8 cellular contexts compared by ENCODE assay signal in genomic region chr2:42663828-42664227, GRCh38.
DNase-seq lines count a peak whose midpoint lies in the region; ATAC-seq and TF ChIP-seq lines count a peak whose summit lies in the region.

No MANE protein-coding gene starts in this region.

- TF ChIP-seq CTCF in endodermal cell (conservative IDR thresholded peaks at IDR 0.05) (no peak), suprapubic skin (IDR thresholded peaks at IDR 0.05) (no peak), mammary epithelial cell (conservative IDR thresholded peaks at IDR 0.05 in 1 of 2, IDR thresholded peaks at IDR 0.05 in 1 of 2; ENCODE audit: extremely low read depth in 1 of 2, insufficient read depth in 1 of 2, low read depth in 1 of 2, low read length in 2 of 2) (no peak)

- peak overlapping the region; percentile 87 for H3K27ac Mint-ChIP-seq in endodermal cell

- H3K27me3 ChIP-seq in endodermal cell (ENCODE audit: control insufficient read depth, insufficient read depth, low read length, poor library complexity, severe bottlenecking) (no peaks in the 10 kb centered on the region), suprapubic skin (no peaks in the 10 kb centered on the region), mammary epithelial cell (ENCODE audit: insufficient read depth, low read length) (no peaks in the 10 kb centered on the region)

- BruUV-seq in mammary epithelial cell (replicated peaks; lab: Mats Ljungman, UMichigan), result no TSS peak

- no peaks in the 10 kb centered on the region for H3K79me2 ChIP-seq in mammary epithelial cell (ENCODE audit: insufficient read depth, low read length)

- H3K4me3 ChIP-seq in Jurkat, Clone E6-1 (ENCODE audit: low read length), result no peak overlapping the region
- H3K4me3 ChIP-seq in endodermal cell (ENCODE audit: low read length) (peak overlapping the region; percentile 58), suprapubic skin (no peak overlapping the region), mammary epithelial cell (replicated peaks in 1 of 3; ENCODE audit: insufficient read depth in 1 of 3, low read depth in 2 of 3, low read length in 3 of 3) (no peak overlapping the region)

- CTCF ChIA-PET in mammary epithelial cell (lab: Charles Lee; ENCODE audit: low non-redundant PET), result no interaction called here

- peak; percentile 71 for DNase-seq in Jurkat, Clone E6-1 (ENCODE audit: low read depth, low spot score)
- DNase-seq in endodermal cell (no peak), hepatic stellate cell (ENCODE audit: low spot score) (no peak), COR-L47 (lab: John Stamatoyannopoulos, UW) (no peak), suprapubic skin (ENCODE audit: low spot score in 2 of 2) (no peak), mammary epithelial cell (no peak)

- H3K9me3 ChIP-seq in endodermal cell (ENCODE audit: control insufficient read depth, low read length), result no peaks in the 10 kb centered on the region
- H3K9me3 ChIP-seq in suprapubic skin, result no peaks in the 10 kb centered on the region
- no peaks in the 10 kb centered on the region for H3K9me3 ChIP-seq in mammary epithelial cell (replicated peaks; ENCODE audit: insufficient read depth, low read length)

- no peak overlapping the region for H2AFZ ChIP-seq in mammary epithelial cell (ENCODE audit: low read depth, low read length)

- WGBS in endodermal cell (ENCODE audit: insufficient coverage in 1 of 2, insufficient read length in 1 of 2), 2 experiments, result 63 to 100% methylated on average over 1 to 3 of the region's 3 CpGs
- 88% methylated on average over 3 of the region's 3 CpGs for WGBS in suprapubic skin
- WGBS in mammary epithelial cell (ENCODE audit: low coverage, missing lambda C conversion rate), result 94% methylated on average over 3 of the region's 3 CpGs

- peak overlapping the region; percentile 21 for H3K27ac ChIP-seq in endodermal cell (ENCODE audit: low read depth, low read length)
- H3K27ac ChIP-seq in suprapubic skin, result no peak overlapping the region
- H3K27ac ChIP-seq in mammary epithelial cell (ENCODE audit: insufficient read depth, low read depth, low read length), result no peak overlapping the region

- no peak overlapping the region for H3K4me2 ChIP-seq in mammary epithelial cell (ENCODE audit: insufficient read depth, low read depth, low read length)

- H3K36me3 Mint-ChIP-seq in endodermal cell (ENCODE audit: low read depth), result peaks cover 30% of the 10 kb centered on the region

- no peaks in the 10 kb centered on the region for H3K9me3 Mint-ChIP-seq in endodermal cell

- in situ Hi-C loops in mammary epithelial cell (cut with MboI; ENCODE audit: low sequenced_read_pairs in 2 of 2), result loop anchor here (10.0 kb wide), 2 partner anchors 139 to 159 kb away; no protein-coding TSS in a partner anchor

- H3K27me3 Mint-ChIP-seq in endodermal cell (ENCODE audit: insufficient read depth), result no peaks in the 10 kb centered on the region

- peaks cover 4% of the 10 kb centered on the region for H4K20me1 ChIP-seq in mammary epithelial cell (ENCODE audit: insufficient read depth, low read length)

- dilution Hi-C loops in mammary epithelial cell (cut with HindIII; ENCODE audit: low sequenced_read_pairs), result loop anchor here (5.0 to 10.0 kb wide), 2 partner anchors 99 to 167 kb away; partner anchors contain the start of gene MTA3

- no peak for TF ChIP-seq POLR2A in suprapubic skin (IDR thresholded peaks at IDR 0.05)

- H3K4me3 Mint-ChIP-seq in endodermal cell, result no peak overlapping the region

- H3K36me3 ChIP-seq in endodermal cell (ENCODE audit: control insufficient read depth, insufficient read depth, low read length), result peaks cover 57% of the 10 kb centered on the region
- H3K36me3 ChIP-seq in suprapubic skin, result peaks cover 8% of the 10 kb centered on the region
- no peaks in the 10 kb centered on the region for H3K36me3 ChIP-seq in mammary epithelial cell (ENCODE audit: insufficient read depth, low read length)

- H3K4me1 ChIP-seq in endodermal cell (ENCODE audit: control insufficient read depth, insufficient read depth, low read length), result peaks cover 8% of the 10 kb centered on the region
- no peaks in the 10 kb centered on the region for H3K4me1 ChIP-seq in suprapubic skin
- no peaks in the 10 kb centered on the region for H3K4me1 ChIP-seq in mammary epithelial cell (ENCODE audit: insufficient read depth, low read length)

- peaks cover 29% of the 10 kb centered on the region for H3K4me1 Mint-ChIP-seq in endodermal cell

- H3K9ac ChIP-seq in endodermal cell (ENCODE audit: extremely low read depth, low read length, poor library complexity, severe bottlenecking) (peak overlapping the region; percentile 70), mammary epithelial cell (ENCODE audit: insufficient read depth, low read length) (no peak overlapping the region)

- intact Hi-C loops in mammary epithelial cell (cut with micrococcal nuclease), result loop anchor here (1.0 to 2.0 kb wide), 3 partner anchors 151 to 277 kb away; no protein-coding TSS in a partner anchor

- TF ChIP-seq EP300 in suprapubic skin (IDR thresholded peaks at IDR 0.05), result no peak

- ATAC-seq in GM18498 (IDR thresholded peaks at IDR 0.05; ENCODE audit: unreplicated experiment), result peak; percentile 57
- ATAC-seq in GM21529 (IDR thresholded peaks at IDR 0.05; ENCODE audit: unreplicated experiment), result peak; percentile 50
